ENCODE assay signal across 8 cellular contexts in the genomic region with DNA sequence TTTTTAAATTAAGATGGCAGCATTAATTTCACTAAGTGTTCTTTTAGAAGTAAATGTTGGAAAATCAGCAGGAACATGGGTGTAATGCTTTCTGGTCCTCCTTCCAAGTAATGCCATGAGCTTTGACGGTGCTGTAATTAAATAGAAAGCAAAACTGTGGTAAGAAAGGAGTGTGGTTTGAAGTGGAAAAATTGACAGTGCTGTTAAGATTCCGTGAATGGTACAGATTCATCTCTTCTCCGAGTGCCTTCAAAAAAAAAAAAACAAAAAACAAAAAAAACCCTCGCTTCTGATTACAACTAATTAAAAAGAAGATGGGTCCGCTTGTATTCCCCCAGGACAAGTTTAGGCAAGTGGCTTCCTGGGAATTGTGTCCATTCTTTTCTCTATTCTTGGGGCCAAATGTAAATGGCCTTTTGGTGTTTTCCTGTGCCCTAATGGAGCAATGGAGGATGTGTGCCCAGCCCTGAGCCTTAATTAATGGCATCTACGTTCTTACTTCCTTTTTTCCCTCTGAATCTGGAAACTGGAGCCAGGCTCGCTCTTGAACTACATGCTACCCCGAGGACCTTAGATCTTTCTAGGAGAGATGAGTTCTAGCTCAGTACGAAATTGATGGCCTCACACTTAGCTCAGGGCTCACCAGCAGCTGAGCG. TPM values are rescaled to one million over a fixed set of nuclear protein-coding genes. Genes with fewer than 3 reads are reported as not detected.
DNase-seq lines count a peak whose midpoint lies in the region; ATAC-seq and TF ChIP-seq lines count a peak whose summit lies in the region.

No MANE protein-coding gene starts in this region.

- 63 to 82% (median 66%) methylated on average over 10 of the region's 10 CpGs for WGBS in psoas muscle, 3 donors

- peaks cover 17% of the 10 kb centered on the region for H3K27me3 Mint-ChIP-seq in endothelial cell (ENCODE audit: unreplicated experiment)

- peaks cover 5% of the 10 kb centered on the region for H3K36me3 Mint-ChIP-seq in endothelial cell (ENCODE audit: low read depth, unreplicated experiment)

- H3K27ac ChIP-seq in psoas muscle, result peak overlapping the region; percentile 80

- peaks cover 40% of the 10 kb centered on the region for H3K4me1 ChIP-seq in psoas muscle

- ATAC-seq in activated CD4-positive, CD25-positive, alpha-beta regulatory T cell treated with anti-CD3 and anti-CD28 coated beads, Interleukin-2, amount 50 U/mL, for 24 hours, result peak; percentile 52 to 67
- ATAC-seq in psoas muscle, result no peak

- peaks cover 36% of the 10 kb centered on the region for H3K4me1 Mint-ChIP-seq in endothelial cell (ENCODE audit: unreplicated experiment)

- H3K27me3 ChIP-seq in psoas muscle (ENCODE audit: insufficient read depth in 3 of 3, low read length in 2 of 3), result no peaks in the 10 kb centered on the region

- intact Hi-C loops in psoas muscle (cut with DNase I), result loop anchor here in 1 of 2 donors (5.0 kb wide), 1 partner anchor 417 kb away; no protein-coding TSS in a partner anchor

- H3K9me3 ChIP-seq in psoas muscle, result no peaks in the 10 kb centered on the region

- peak overlapping the region; percentile 94 for H3K4me3 Mint-ChIP-seq in endothelial cell (ENCODE audit: unreplicated experiment)

- no peaks in the 10 kb centered on the region for H3K9me3 Mint-ChIP-seq in endothelial cell (ENCODE audit: unreplicated experiment)

- H3K36me3 ChIP-seq in psoas muscle (ENCODE audit: insufficient read depth in 1 of 2, low read depth in 1 of 2), result peaks cover 2 to 19% of the 10 kb centered on the region in 2 donors

- TF ChIP-seq CTCF in endothelial cell (IDR thresholded peaks at IDR 0.05; ENCODE audit: unreplicated experiment) (no peak), psoas muscle (IDR thresholded peaks at IDR 0.05) (no peak)

- no peak for DNase-seq in activated CD4-positive, CD25-positive, alpha-beta regulatory T cell treated with anti-CD3 and anti-CD28 coated beads, Interleukin-2, amount 50 U/mL, for 72 hours
- DNase-seq in OCI-M1 (lab: John Stamatoyannopoulos, UW) (peak; percentile 56), endothelial cell (ENCODE audit: low spot score) (no peak), psoas muscle (no peak), activated gamma-delta T cell treated with Interleukin-2 at 50 U/mL for 16 hours (no peak), cerebellum (ENCODE audit: low spot score) (no peak), G401 (ENCODE audit: low spot score) (no peak)

- peak overlapping the region; percentile 71 for H3K4me3 ChIP-seq in psoas muscle

- in situ Hi-C loops in G401 (cut with HindIII; ENCODE audit: low sequenced_read_pairs), result no loop called here

- H3K27ac Mint-ChIP-seq in endothelial cell (ENCODE audit: unreplicated experiment), result no peak overlapping the region

RNA-seq across cellular contexts. Expression of a gene that starts 5.1 kb away (rescaled TPM):
- total RNA-seq in endothelial cell (ENCODE audit: unreplicated experiment), result 25.9 TPM
- total RNA-seq in psoas muscle, result 10 to 100 TPM; 25.2 to 32.3 (median 28.3) TPM
- polyA plus RNA-seq in psoas muscle, result 10 to 100 TPM; 19.8 to 75.9 (median 40.1) TPM
- total RNA-seq in cerebellum, result 47.1 TPM
- 0.24 and 1.7 TPM in 2 replicates for total RNA-seq in G401 (2014; rRNA removed; shearing (Covaris generic))

Comparison
In these comparisons a context has a peak if more than half of its experiments do, and no peak if none do; other contexts are left out.
1. ATAC-seq: peak in activated CD4-positive, CD25-positive, alpha-beta regulatory T cell treated with anti-CD3 and anti-CD28 coated beads, Interleukin-2, amount 50 U/mL, for 24 hours (2 of 2); none in psoas muscle (0 of 4).